In genomic region chr17:59565171-59565958, GRCh38 we compare ENCODE assay signal across 1 cellular context.
TF ChIP-seq lines count a peak whose summit lies in the region.

Gene DHX40 (plus strand): TSS chr17:59565610. CDS start chr17:59565672, 62 bp downstream.

TF ChIP-seq in H1, 55 proteins besides CTCF, POLR2A, EP300 and RAD21:
- TF ChIP-seq SIN3A (conservative IDR thresholded peaks at IDR 0.05 in 1 of 2, IDR thresholded peaks at IDR 0.05 in 1 of 2; ENCODE audit: low read depth in 1 of 2, low read length in 2 of 2) (peak in 1 of 2 experiments; percentile 85; a peak in 3 of 4 replicates), SP1 (IDR thresholded peaks at IDR 0.05; ENCODE audit: low read depth, low read length) (peak; percentile 80), TAF1 (IDR thresholded peaks at IDR 0.05; ENCODE audit: low read depth, low read length) (peak; percentile 86), EZH2 (IDR thresholded peaks at IDR 0.05; ENCODE audit: low read depth, low read length, severe bottlenecking) (no peak), CHD2 (IDR thresholded peaks at IDR 0.05; ENCODE audit: low read length) (peak; percentile 75), BCL11A (IDR thresholded peaks at IDR 0.05; ENCODE audit: low read depth in 2 of 2, low read length in 2 of 2) (no peak), RNF2 (IDR thresholded peaks at IDR 0.05; ENCODE audit: borderline replicate concordance, low read depth, low read length, missing control alignments, poor library complexity, severe bottlenecking) (peak; percentile 93), TBP (IDR thresholded peaks at IDR 0.05; ENCODE audit: low read depth, low read length) (peak; percentile 81), RXRA (IDR thresholded peaks at IDR 0.05; ENCODE audit: insufficient read depth, low read depth, low read length) (no peak), E2F6 (IDR thresholded peaks at IDR 0.05) (peak; percentile 100), HDAC6 (IDR thresholded peaks at IDR 0.05; ENCODE audit: low read depth, low read length) (no peak), GTF2F1 (IDR thresholded peaks at IDR 0.05; ENCODE audit: borderline replicate concordance, low read depth, low read length) (peak; percentile 88), MAFK (IDR thresholded peaks at IDR 0.05; ENCODE audit: low read depth, low read length) (no peak), CTBP2 (IDR thresholded peaks at IDR 0.05; ENCODE audit: borderline replicate concordance, insufficient read depth, insufficient read length, low read length) (no peak), SRF (IDR thresholded peaks at IDR 0.05; ENCODE audit: low read depth, low read length) (peak; percentile 85), KDM1A (IDR thresholded peaks at IDR 0.05; ENCODE audit: borderline replicate concordance, low read length) (peak; percentile 95; the same call in 1 of the 2 replicates), ATF2 (IDR thresholded peaks at IDR 0.05; ENCODE audit: low read length) (peak; percentile 95), FOSL1 (IDR thresholded peaks at IDR 0.05; ENCODE audit: insufficient read depth, low read depth, low read length) (no peak), POU5F1 (IDR thresholded peaks at IDR 0.05; ENCODE audit: low read depth, low read length) (no peak), NANOG (IDR thresholded peaks at IDR 0.05; ENCODE audit: insufficient read depth, low read depth, low read length, poor library complexity, severe bottlenecking) (no peak), KDM4A (IDR thresholded peaks at IDR 0.05; ENCODE audit: low read depth, low read length, severe bottlenecking) (peak; percentile 100), ASH2L (IDR thresholded peaks at IDR 0.05; ENCODE audit: low read length) (peak; percentile 99), SP4 (IDR thresholded peaks at IDR 0.05; ENCODE audit: low read length) (no peak; the same call in 1 of the 2 replicates), SIX5 (IDR thresholded peaks at IDR 0.05; ENCODE audit: low read depth, low read length) (no peak), JUN (IDR thresholded peaks at IDR 0.05; ENCODE audit: low read depth, low read length) (no peak), TAF7 (optimal IDR thresholded peaks at IDR 0.05; ENCODE audit: borderline replicate concordance, low read depth, low read length) (peak; percentile 47), ATF3 (IDR thresholded peaks at IDR 0.05; ENCODE audit: insufficient read depth, low read depth, low read length) (peak; percentile 96), YY1 (IDR thresholded peaks at IDR 0.05; ENCODE audit: low read depth, low read length) (no peak), SP2 (IDR thresholded peaks at IDR 0.05; ENCODE audit: low read length) (no peak), CEBPB (IDR thresholded peaks at IDR 0.05; ENCODE audit: low read depth, low read length) (no peak), MAX (IDR thresholded peaks at IDR 0.05) (peak; percentile 100), SUZ12 (IDR thresholded peaks at IDR 0.05; ENCODE audit: low read length) (no peak), USF2 (IDR thresholded peaks at IDR 0.05; ENCODE audit: low read length) (peak; percentile 61), EGR1 (IDR thresholded peaks at IDR 0.05; ENCODE audit: borderline replicate concordance, low read depth, low read length) (0 out of 2 replicates have a peak, but pooled peaks have one; percentile 36), TCF12 (IDR thresholded peaks at IDR 0.05; ENCODE audit: low read depth, low read length) (0 out of 2 replicates have a peak, but pooled peaks have one; percentile 79), SIRT6 (IDR thresholded peaks at IDR 0.05; ENCODE audit: low read length) (no peak), HDAC2 (IDR thresholded peaks at IDR 0.05; ENCODE audit: borderline replicate concordance in 1 of 2, low read depth in 2 of 2, low read length in 2 of 2) (peak in 1 of 2 experiments; percentile 99; a peak in 2 of 4 replicates), CREB1 (IDR thresholded peaks at IDR 0.05) (peak; percentile 100), CBX8 (IDR thresholded peaks at IDR 0.05; ENCODE audit: borderline replicate concordance, low read depth, low read length) (no peak), BACH1 (IDR thresholded peaks at IDR 0.05; ENCODE audit: low read length) (no peak), KDM5A (IDR thresholded peaks at IDR 0.05; ENCODE audit: low read length) (peak; percentile 97), CBX5 (IDR thresholded peaks at IDR 0.05; ENCODE audit: low read depth, low read length) (no peak), GABPA (IDR thresholded peaks at IDR 0.05; ENCODE audit: borderline replicate concordance, insufficient read depth, low read length) (no peak), JUND (IDR thresholded peaks at IDR 0.05; ENCODE audit: low read length) (peak; percentile 71), ZNF274 (IDR thresholded peaks at IDR 0.05; ENCODE audit: borderline replicate concordance, extremely low read depth, low read length) (no peak), PHF8 (conservative IDR thresholded peaks at IDR 0.05; ENCODE audit: low read depth, low read length) (peak; percentile 90), TEAD4 (IDR thresholded peaks at IDR 0.05; ENCODE audit: low read depth, low read length) (peak; percentile 50; the same call in 1 of the 2 replicates), CHD7 (IDR thresholded peaks at IDR 0.05; ENCODE audit: insufficient replicate concordance, low read length) (no peak), NRF1 (IDR thresholded peaks at IDR 0.05; ENCODE audit: low read depth, low read length) (no peak), POLR2AphosphoS5 (IDR thresholded peaks at IDR 0.05; ENCODE audit: low read depth, low read length) (peak; percentile 94), SAP30 (IDR thresholded peaks at IDR 0.05; ENCODE audit: insufficient read depth, insufficient replicate concordance, low read length) (peak; percentile 97), RBBP5 (IDR thresholded peaks at IDR 0.05; ENCODE audit: borderline replicate concordance, low read depth, low read length) (peak; percentile 99), BRCA1 (IDR thresholded peaks at IDR 0.05; ENCODE audit: low read depth, low read length) (no peak; the same call in 1 of the 2 replicates), RFX5 (IDR thresholded peaks at IDR 0.05; ENCODE audit: borderline replicate concordance, low read depth, low read length) (no peak), CHD1 (IDR thresholded peaks at IDR 0.05; ENCODE audit: low read depth, low read length) (no peak)
